Comparison of ENCODE assay signal across 8 cellular contexts in genomic region chr3:167733961-167734497, GRCh38. TPM values are rescaled to one million over a fixed set of nuclear protein-coding genes. Genes with fewer than 3 reads are reported as not detected.
A peak's percentile ranks its signal among the peaks of the same experiment; 100 is the strongest.
DNase-seq lines count a peak whose midpoint lies in the region; ATAC-seq and TF ChIP-seq lines count a peak whose summit lies in the region.

No MANE protein-coding gene starts in this region.

- TSS peak; percentile 62 for BruUV-seq in A673 (replicated peaks; lab: Mats Ljungman, UMichigan)

- peaks cover 18% of the 10 kb centered on the region for H3K4me1 ChIP-seq in A673 (ENCODE audit: insufficient read depth, low read length, poor library complexity, severe bottlenecking)
- peaks cover 0 to 14% (median 6%) of the 10 kb centered on the region in 4 donors for H3K4me1 ChIP-seq in right lobe of liver

- intact Hi-C loops in A673 (cut with micrococcal nuclease; ENCODE audit: unreplicated experiment), result no loop called here
- intact Hi-C loops in right lobe of liver (cut with DNase I), result no loop called here

- H3K27me3 ChIP-seq in A673 (replicated peaks; ENCODE audit: insufficient read depth, low read depth, low read length, poor library complexity) (peaks cover 13% of the 10 kb centered on the region), right lobe of liver (no peaks in the 10 kb centered on the region)

- no peak for TF ChIP-seq POLR2A in right lobe of liver (IDR thresholded peaks at IDR 0.05)

- POLR2A ChIA-PET in A673 (lab: Charles Lee; ENCODE audit: low non-redundant PET), result no interaction called here

- TF ChIP-seq CTCF in A673 (conservative IDR thresholded peaks at IDR 0.05; ENCODE audit: low read depth, low read length), result no peak
- TF ChIP-seq CTCF in HFF-Myc (IDR thresholded peaks at IDR 0.05; ENCODE audit: low read depth, low read length, missing control alignments), result no peak
- no peak for TF ChIP-seq CTCF in right lobe of liver (IDR thresholded peaks at IDR 0.05)
- TF ChIP-seq CTCF in GM10266 (IDR thresholded peaks at IDR 0.05; ENCODE audit: control insufficient read depth, insufficient read depth, low read depth, missing control alignments), result no peak
- TF ChIP-seq CTCF in GM13977 (IDR thresholded peaks at IDR 0.05; ENCODE audit: extremely low read depth, insufficient read depth, missing control alignments), result no peak

- in situ Hi-C loops in GM13977 (cut with MboI; ENCODE audit: low pct_unique_long_range_greater_than_20kb, low sequenced_read_pairs, unreplicated experiment), result no loop called here

- H3K36me3 ChIP-seq in A673 (ENCODE audit: insufficient read depth, low read length, poor library complexity, severe bottlenecking), result no peaks in the 10 kb centered on the region
- H3K36me3 ChIP-seq in right lobe of liver, result no peaks in the 10 kb centered on the region

- H3K27ac ChIP-seq in A673 (ENCODE audit: low read depth, low read length, poor library complexity, severe bottlenecking), result peak overlapping the region; percentile 77
- H3K27ac ChIP-seq in angular gyrus (ENCODE audit: low read depth, low read length), result peak overlapping the region; percentile 32
- peak overlapping the region; percentile 47 to 79 (median 76) for H3K27ac ChIP-seq in right lobe of liver

- H3K4me3 ChIP-seq in A673 (ENCODE audit: low read depth, low read length, poor library complexity, severe bottlenecking) (peak overlapping the region; percentile 74), HFF-Myc (replicated peaks; ENCODE audit: low read depth, low read length) (peak overlapping the region; percentile 79), right lobe of liver (peak overlapping the region; percentile 87 to 91 (median 87))

- WGBS in right lobe of liver (ENCODE audit: insufficient coverage, low coverage, low lambda C conversion rate, missing lambda C conversion rate), result 0% methylated on average over 12 of the region's 12 CpGs

- ATAC-seq in right lobe of liver, result no peak

- CTCF ChIA-PET in A673 (lab: Charles Lee), result no interaction called here

- no peaks in the 10 kb centered on the region for H3K9me3 ChIP-seq in A673 (ENCODE audit: low read depth, low read length, poor library complexity, severe bottlenecking)
- no peaks in the 10 kb centered on the region for H3K9me3 ChIP-seq in right lobe of liver

- DNase-seq in A673 (ENCODE audit: low spot score) (no peak), HFF-Myc (ENCODE audit: extremely low read depth, low read depth) (no peak), right lobe of liver (no peak), GM10266 (ENCODE audit: extremely low spot score) (no peak), NCI-H345 (lab: John Stamatoyannopoulos, UW) (no peak), retina (no peak), GM13977 (ENCODE audit: low spot score) (no peak)

RNA-seq across cellular contexts. Expression of gene PDCD10, which starts 0.7 kb away (rescaled TPM):
- 43.9 and 47.0 TPM in 2 replicates for total RNA-seq in A673 (2021)
- total RNA-seq in right lobe of liver, result 10 to 100 TPM; 12.9 to 39.1 (median 22.2) TPM

RNA-seq across cellular contexts. Expression of gene SERPINI1, which starts 1.5 kb away (rescaled TPM):
- 0.30 and 0.63 TPM in 2 replicates for total RNA-seq in A673 (2021)
- 1 to 10 TPM in 2 of 6 experiments, under 1 TPM in 4; 0.40 to 3.0 (median 0.62) TPM for total RNA-seq in right lobe of liver
